17 cellular contexts compared by ENCODE assay signal in genomic region chr2:180938419-180938818, GRCh38. TPM values are rescaled to one million over a fixed set of nuclear protein-coding genes. Genes with fewer than 3 reads are reported as not detected.
DNase-seq lines count a peak whose midpoint lies in the region; ATAC-seq and TF ChIP-seq lines count a peak whose summit lies in the region.
"Had no signal": no experiment of that assay in that cellular context is flagged by ENCODE, and none has a peak within 500 bp of the region (broad histone marks: within the 10 kb centered on the region; RNA-seq: fewer than 3 reads in every experiment).

No MANE protein-coding gene starts in this region.

- peaks cover 13% of the 10 kb centered on the region for H3K4me1 Mint-ChIP-seq in activated naive CD8-positive, alpha-beta T cell treated with anti-CD3 and anti-CD28 coated beads, Interleukin-2, amount 50 U/mL, for 24 hours
- peaks cover 5% of the 10 kb centered on the region for H3K4me1 Mint-ChIP-seq in activated naive CD8-positive, alpha-beta T cell treated with anti-CD3 and anti-CD28 coated beads for 36 hours
- peaks cover 17% of the 10 kb centered on the region for H3K4me1 Mint-ChIP-seq in activated T-helper 17 cell treated with anti-CD3 and anti-CD28 coated beads, Interleukin-2, amount 50 U/mL, for 72 hours
- no peaks in the 10 kb centered on the region for H3K4me1 Mint-ChIP-seq in nephron progenitor cell

- no peak overlapping the region for H3K27ac ChIP-seq in upper lobe of right lung
- H3K27ac ChIP-seq: A549, KMS-11 had no signal

- intact Hi-C loops in upper lobe of right lung (cut with DNase I) = no loop called here

- H3K9me3 ChIP-seq in upper lobe of right lung = no peaks in the 10 kb centered on the region
- H3K9me3 ChIP-seq: A549, SK-N-SH had no signal

- no peak overlapping the region for H3K4me3 ChIP-seq in upper lobe of right lung
- H3K4me3 ChIP-seq: A549, GM23338 had no signal

- H3K4me1 ChIP-seq in upper lobe of right lung = no peaks in the 10 kb centered on the region
- H3K4me1 ChIP-seq: A549 had no signal

- no peak overlapping the region for H3K27ac Mint-ChIP-seq in activated naive CD8-positive, alpha-beta T cell treated with anti-CD3 and anti-CD28 coated beads, Interleukin-2, amount 50 U/mL, for 24 hours
- H3K27ac Mint-ChIP-seq in activated naive CD8-positive, alpha-beta T cell treated with anti-CD3 and anti-CD28 coated beads for 36 hours = no peak overlapping the region
- peak overlapping the region; percentile 61 for H3K27ac Mint-ChIP-seq in activated T-helper 17 cell treated with anti-CD3 and anti-CD28 coated beads, Interleukin-2, amount 50 U/mL, for 72 hours
- H3K27ac Mint-ChIP-seq in nephron progenitor cell = no peak overlapping the region
- H3K27ac Mint-ChIP-seq: GM23338 had no signal

- no peaks in the 10 kb centered on the region for H3K36me3 Mint-ChIP-seq in activated naive CD8-positive, alpha-beta T cell treated with anti-CD3 and anti-CD28 coated beads, Interleukin-2, amount 50 U/mL, for 24 hours (ENCODE audit: low read depth)
- H3K36me3 Mint-ChIP-seq in activated naive CD8-positive, alpha-beta T cell treated with anti-CD3 and anti-CD28 coated beads for 36 hours = peaks cover 4% of the 10 kb centered on the region
- no peaks in the 10 kb centered on the region for H3K36me3 Mint-ChIP-seq in activated T-helper 17 cell treated with anti-CD3 and anti-CD28 coated beads, Interleukin-2, amount 50 U/mL, for 72 hours (ENCODE audit: low read depth)
- H3K36me3 Mint-ChIP-seq in nephron progenitor cell (ENCODE audit: low read depth) = no peaks in the 10 kb centered on the region

- DNase-seq in activated naive CD8-positive, alpha-beta T cell treated with anti-CD3 and anti-CD28 coated beads, Interleukin-2, amount 50 U/mL, for 24 hours = no peak
- no peak for DNase-seq in activated naive CD8-positive, alpha-beta T cell treated with anti-CD3 and anti-CD28 coated beads for 36 hours
- DNase-seq in upper lobe of right lung = no peak
- DNase-seq in nephron progenitor cell = no peak
- no peak for DNase-seq in stimulated activated CD4-positive, alpha-beta T cell treated with anti-CD3 and anti-CD28 coated beads, Interleukin-2, amount 100 ng/mL, for 48 hours
- no peak for DNase-seq in left lobe of liver (ENCODE audit: low spot score)
- DNase-seq: activated CD8-positive, alpha-beta memory T cell treated with anti-CD3 and anti-CD28 coated beads, Interleukin-2, amount 50 U/mL, for 48 hours; caudate nucleus; hypothalamus; NCI-H510A; SK-N-SH; stimulated activated naive CD4-positive, alpha-beta T cell treated with Interleukin-2 at 50 U/mL for 16 hours had no signal

- no peaks in the 10 kb centered on the region for H3K27me3 ChIP-seq in upper lobe of right lung

- H3K27me3 Mint-ChIP-seq in activated naive CD8-positive, alpha-beta T cell treated with anti-CD3 and anti-CD28 coated beads, Interleukin-2, amount 50 U/mL, for 24 hours = peaks cover 3% of the 10 kb centered on the region
- H3K27me3 Mint-ChIP-seq in activated naive CD8-positive, alpha-beta T cell treated with anti-CD3 and anti-CD28 coated beads for 36 hours = peaks cover 7% of the 10 kb centered on the region
- H3K27me3 Mint-ChIP-seq in activated T-helper 17 cell treated with anti-CD3 and anti-CD28 coated beads, Interleukin-2, amount 50 U/mL, for 72 hours = no peaks in the 10 kb centered on the region
- no peaks in the 10 kb centered on the region for H3K27me3 Mint-ChIP-seq in nephron progenitor cell (ENCODE audit: low read depth, poor library complexity)

- H3K36me3 ChIP-seq in upper lobe of right lung = no peaks in the 10 kb centered on the region

- peak; percentile 36 for ATAC-seq in activated naive CD8-positive, alpha-beta T cell treated with anti-CD3 and anti-CD28 coated beads, Interleukin-2, amount 50 U/mL, for 24 hours
- ATAC-seq in HG02884 (IDR thresholded peaks at IDR 0.05; ENCODE audit: unreplicated experiment) = peak; percentile 44
- peak; percentile 68 for ATAC-seq in activated T-helper 17 cell treated with anti-CD3 and anti-CD28 coated beads, Interleukin-2, amount 50 U/mL, for 72 hours (replicated peaks)
- peak; percentile 40 for ATAC-seq in upper lobe of right lung
- ATAC-seq in left lobe of liver = no peak
- ATAC-seq: A549, GM23338 had no signal

- no peak overlapping the region for H3K4me3 Mint-ChIP-seq in activated naive CD8-positive, alpha-beta T cell treated with anti-CD3 and anti-CD28 coated beads, Interleukin-2, amount 50 U/mL, for 24 hours
- no peak overlapping the region for H3K4me3 Mint-ChIP-seq in activated naive CD8-positive, alpha-beta T cell treated with anti-CD3 and anti-CD28 coated beads for 36 hours
- peak overlapping the region; percentile 54 for H3K4me3 Mint-ChIP-seq in activated T-helper 17 cell treated with anti-CD3 and anti-CD28 coated beads, Interleukin-2, amount 50 U/mL, for 72 hours
- H3K4me3 Mint-ChIP-seq in nephron progenitor cell = no peak overlapping the region
- H3K4me3 Mint-ChIP-seq: GM23338 had no signal

- TF ChIP-seq CTCF in upper lobe of right lung (IDR thresholded peaks at IDR 0.05) = no peak
- TF ChIP-seq CTCF in nephron progenitor cell (IDR thresholded peaks at IDR 0.05) = no peak

- H3K9me3 Mint-ChIP-seq in activated naive CD8-positive, alpha-beta T cell treated with anti-CD3 and anti-CD28 coated beads, Interleukin-2, amount 50 U/mL, for 24 hours = peaks cover 9% of the 10 kb centered on the region
- peaks cover 11% of the 10 kb centered on the region for H3K9me3 Mint-ChIP-seq in activated naive CD8-positive, alpha-beta T cell treated with anti-CD3 and anti-CD28 coated beads for 36 hours
- no peaks in the 10 kb centered on the region for H3K9me3 Mint-ChIP-seq in activated T-helper 17 cell treated with anti-CD3 and anti-CD28 coated beads, Interleukin-2, amount 50 U/mL, for 72 hours
- H3K9me3 Mint-ChIP-seq in nephron progenitor cell = no peaks in the 10 kb centered on the region
- H3K9me3 Mint-ChIP-seq: GM23338 had no signal

RNA-seq across cellular contexts. Expression of gene UBE2E3, which starts 42.0 kb away (rescaled TPM):
- 10 to 100 TPM; 30.2 to 34.6 TPM for total RNA-seq in activated naive CD8-positive, alpha-beta T cell treated with anti-CD3 and anti-CD28 coated beads for 36 hours
- total RNA-seq in activated T-helper 17 cell treated with anti-CD3 and anti-CD28 coated beads, Interleukin-2, amount 50 U/mL, for 72 hours = 10 to 100 TPM; 26.9 to 38.1 TPM
- total RNA-seq in upper lobe of right lung (33.8 TPM), left lobe of liver (23.4 TPM)
